ENCODE assay signal across 18 cellular contexts in genomic region chr13:67062160-67062559, GRCh38.
DNase-seq lines count a peak whose midpoint lies in the region; TF ChIP-seq lines count a peak whose summit lies in the region.
"Had no signal": no experiment of that assay in that cellular context is flagged by ENCODE, and none has a peak within 500 bp of the region (broad histone marks: within the 10 kb centered on the region; RNA-seq: fewer than 3 reads in every experiment).

No MANE protein-coding gene starts in this region.

- H3K27ac ChIP-seq in HEK293 (ENCODE audit: extremely low read depth, low read depth, low read length) = no peak overlapping the region
- H3K27ac ChIP-seq: HL-60, SJSA1 had no signal

- POLR2A ChIA-PET in HEK293 (lab: Yijun Ruan, JAX) = no interaction called here

- no peaks in the 10 kb centered on the region for H3K4me1 ChIP-seq in HEK293 (ENCODE audit: control insufficient read depth, insufficient read depth, low read length)
- peaks cover 12% of the 10 kb centered on the region for H3K4me1 ChIP-seq in adipocyte (ENCODE audit: control insufficient read depth, insufficient read depth, low read length)
- H3K4me1 ChIP-seq: SJSA1 had no signal

- TF ChIP-seq CTCF in HEK293 (tag by site-specific recombination; IDR thresholded peaks at IDR 0.05) = no peak

- DNase-seq in adipocyte (ENCODE audit: low read depth) = no peak
- DNase-seq in fibroblast of peridontal ligament (ENCODE audit: extremely low read depth) = peak; percentile 7
- peak; percentile 80 for DNase-seq in pons (ENCODE audit: low spot score)
- DNase-seq in GM03348 (ENCODE audit: low spot score) = no peak
- no peak for DNase-seq in stimulated activated CD4-positive, alpha-beta T cell treated with anti-CD3 and anti-CD28 coated beads, Interleukin-2, amount 100 ng/mL, for 48 hours
- DNase-seq in NOMO-1 treated with DMSO at 0.1 percent for 48 hours (lab: John Stamatoyannopoulos, UW; ENCODE audit: unreplicated experiment) = no peak
- DNase-seq in NCI-H2029 treated with DMSO at 0.1 percent for 48 hours (lab: John Stamatoyannopoulos, UW) = no peak
- DNase-seq: ACHN, AML-193, DMS 273 treated with DMSO at 0.1 percent for 48 hours, GF-D8, MV-4-11, NCI-H1930, NCI-H2171, NCI-H774 had no signal

- no peak overlapping the region for H3K4me3 ChIP-seq in HEK293 (ENCODE audit: low read depth, low read length)
- H3K4me3 ChIP-seq in adipocyte (ENCODE audit: low read length) = peak overlapping the region; percentile 65
- H3K4me3 ChIP-seq: SJSA1 had no signal

- no peaks in the 10 kb centered on the region for H3K36me3 ChIP-seq in HEK293 (ENCODE audit: control insufficient read depth in 2 of 2, insufficient read depth in 1 of 2, low read length in 2 of 2)
- H3K36me3 ChIP-seq in adipocyte (ENCODE audit: control insufficient read depth, insufficient read depth, low read length, severe bottlenecking) = no peaks in the 10 kb centered on the region
- H3K36me3 ChIP-seq: SJSA1 had no signal

- H3K9ac ChIP-seq in adipocyte (ENCODE audit: low read length) = peak overlapping the region; percentile 48

- CTCF ChIA-PET in HEK293 (lab: Yijun Ruan, JAX) = no interaction called here

- H3K27me3 ChIP-seq in adipocyte (replicated peaks; ENCODE audit: control insufficient read depth, insufficient read depth, low read length) = no peaks in the 10 kb centered on the region
- H3K27me3 ChIP-seq: SJSA1 had no signal

- H3K9me3 ChIP-seq in HEK293 (ENCODE audit: control insufficient read depth, insufficient read depth, low read depth, low read length) = no peaks in the 10 kb centered on the region
- H3K9me3 ChIP-seq in adipocyte (ENCODE audit: control insufficient read depth, low read length) = no peaks in the 10 kb centered on the region
- H3K9me3 ChIP-seq: SJSA1 had no signal

TF ChIP-seq in HEK293, 187 proteins besides CTCF, POLR2A, EP300 and RAD21:
- no peak for TF ChIP-seq ZFP69B (tag by site-specific recombination; IDR thresholded peaks at IDR 0.05)
- TF ChIP-seq PRDM2 (tag by site-specific recombination; IDR thresholded peaks at IDR 0.05; ENCODE audit: borderline replicate concordance) = no peak
- TF ChIP-seq KLF7 (tag by site-specific recombination; IDR thresholded peaks at IDR 0.05; ENCODE audit: borderline replicate concordance) = no peak
- no peak for TF ChIP-seq ZNF629 (tag by site-specific recombination; IDR thresholded peaks at IDR 0.05)
- TF ChIP-seq TRIM28 (IDR thresholded peaks at IDR 0.05; ENCODE audit: borderline replicate concordance, low read length) = peak; percentile 73; the same call in 1 of the 2 replicates
- no peak for TF ChIP-seq ZNF324 (tag by site-specific recombination; IDR thresholded peaks at IDR 0.05)
- no peak for TF ChIP-seq ZNF404 (tag by site-specific recombination; IDR thresholded peaks at IDR 0.05)

Comparison
In these comparisons a context has a peak if more than half of its experiments do, and no peak if none do; other contexts are left out.
1. DNase-seq: peak in fibroblast of peridontal ligament (single experiment) and pons (single experiment); none in adipocyte (single experiment), GM03348 (single experiment), stimulated activated CD4-positive, alpha-beta T cell treated with anti-CD3 and anti-CD28 coated beads, Interleukin-2, amount 100 ng/mL, for 48 hours (0 of 2), NOMO-1 treated with DMSO at 0.1 percent for 48 hours (single experiment) and NCI-H2029 treated with DMSO at 0.1 percent for 48 hours (single experiment).